In genomic region chr5:44862808-44863207, GRCh38 we compare ENCODE assay signal across 8 cellular contexts. TPM values are rescaled to one million over a fixed set of nuclear protein-coding genes. Genes with fewer than 3 reads are reported as not detected.
DNase-seq lines count a peak whose midpoint lies in the region; ATAC-seq and TF ChIP-seq lines count a peak whose summit lies in the region.

No MANE protein-coding gene starts in this region.

- H3K27ac ChIP-seq in mesendoderm (ENCODE audit: low read depth, low read length) (no peak overlapping the region), ovary (no peak overlapping the region), gastrocnemius medialis (no peak overlapping the region)

- peaks cover 0 to 10% (median 2%) of the 10 kb centered on the region in 6 donors for H3K9me3 Mint-ChIP-seq in immature natural killer cell

- H3K79me2 ChIP-seq in mesendoderm (ENCODE audit: control insufficient read depth, insufficient read depth, low read length): no peaks in the 10 kb centered on the region

- no peak overlapping the region for H3K4me3 Mint-ChIP-seq in immature natural killer cell

- H3K79me1 ChIP-seq in mesendoderm (ENCODE audit: low read length): no peaks in the 10 kb centered on the region

- no peaks in the 10 kb centered on the region for H3K27me3 ChIP-seq in mesendoderm (ENCODE audit: insufficient read depth, low read length, poor library complexity)
- H3K27me3 ChIP-seq in ovary: no peaks in the 10 kb centered on the region
- H3K27me3 ChIP-seq in gastrocnemius medialis: no peaks in the 10 kb centered on the region

- TF ChIP-seq POLR2A in GM18505 (IDR thresholded peaks at IDR 0.05; ENCODE audit: borderline replicate concordance, extremely low read depth, insufficient read depth, insufficient read length): no peak
- no peak for TF ChIP-seq POLR2A in ovary (IDR thresholded peaks at IDR 0.05)
- TF ChIP-seq POLR2A in gastrocnemius medialis (IDR thresholded peaks at IDR 0.05): no peak

- in situ Hi-C loops in gastrocnemius medialis (cut with MboI; ENCODE audit: low sequenced_read_pairs in 4 of 4): no loop called here

- no peak overlapping the region for H3K9ac ChIP-seq in mesendoderm (ENCODE audit: low read length)

- H3K4me1 Mint-ChIP-seq in immature natural killer cell: no peaks in the 10 kb centered on the region

- H3K27me3 Mint-ChIP-seq in immature natural killer cell (ENCODE audit: low read depth in 3 of 3): peaks cover 0 to 3% (median 3%) of the 10 kb centered on the region in 3 donors

- no peak overlapping the region for H4K5ac ChIP-seq in mesendoderm (ENCODE audit: low read length)

- H3K4me3 ChIP-seq in mesendoderm (ENCODE audit: low read length) (no peak overlapping the region), ovary (no peak overlapping the region), gastrocnemius medialis (no peak overlapping the region)

- H2AK5ac ChIP-seq in mesendoderm (ENCODE audit: low read length): no peak overlapping the region

- no peak overlapping the region for H3K27ac Mint-ChIP-seq in immature natural killer cell

- H2BK15ac ChIP-seq in mesendoderm (replicated peaks; ENCODE audit: low read depth): no peak overlapping the region

- H3K36me3 ChIP-seq in mesendoderm (ENCODE audit: control insufficient read depth, insufficient read depth, low read length) (no peaks in the 10 kb centered on the region), ovary (no peaks in the 10 kb centered on the region), gastrocnemius medialis (no peaks in the 10 kb centered on the region)

- H3K4me1 ChIP-seq in mesendoderm (ENCODE audit: control insufficient read depth, low read depth, low read length) (no peaks in the 10 kb centered on the region), ovary (ENCODE audit: insufficient read depth) (no peaks in the 10 kb centered on the region), gastrocnemius medialis (no peaks in the 10 kb centered on the region)

- no peak for TF ChIP-seq EP300 in ovary (IDR thresholded peaks at IDR 0.05)

- H3K4ac ChIP-seq in mesendoderm (ENCODE audit: low read depth, low read length): no peak overlapping the region

- H2BK5ac ChIP-seq in mesendoderm (ENCODE audit: low read length): no peak overlapping the region

- TF ChIP-seq CTCF in ovary (IDR thresholded peaks at IDR 0.05): no peak
- TF ChIP-seq CTCF in gastrocnemius medialis (IDR thresholded peaks at IDR 0.05 in 4 of 5, conservative IDR thresholded peaks at IDR 0.05 in 1 of 5): no peak

- no peak overlapping the region for H3K23ac ChIP-seq in mesendoderm (ENCODE audit: low read length)

- peak; percentile 67 for DNase-seq in RPMI8226
- peak; percentile 5 for DNase-seq in mesendoderm
- no peak for DNase-seq in ovary
- DNase-seq in immature natural killer cell: no peak
- no peak for DNase-seq in activated CD8-positive, alpha-beta memory T cell treated with anti-CD3 and anti-CD28 coated beads for 24 hours
- DNase-seq in gastrocnemius medialis: no peak

- H3K9me3 ChIP-seq in ovary: no peaks in the 10 kb centered on the region
- H3K9me3 ChIP-seq in gastrocnemius medialis: no peaks in the 10 kb centered on the region

- no peaks in the 10 kb centered on the region for H3K36me3 Mint-ChIP-seq in immature natural killer cell

- H3K56ac ChIP-seq in mesendoderm (ENCODE audit: low read length): no peak overlapping the region

- ATAC-seq in GM18505 (IDR thresholded peaks at IDR 0.05; ENCODE audit: unreplicated experiment) (peak; percentile 72), HG02678 (IDR thresholded peaks at IDR 0.05; ENCODE audit: unreplicated experiment) (peak; percentile 64), gastrocnemius medialis (no peak)

- no CpG with 5 or more reads among the region's 1 CpG for WGBS in mesendoderm (ENCODE audit: extremely low coverage, insufficient coverage, low lambda C conversion rate)
- 28 to 33% (median 28%) methylated on average over 1 of the region's 1 CpG for WGBS in ovary, 3 donors

- no peak overlapping the region for H3K18ac ChIP-seq in mesendoderm (ENCODE audit: low read length)

- no peak overlapping the region for H3K4me2 ChIP-seq in mesendoderm (ENCODE audit: low read length)

- no peak overlapping the region for H4K8ac ChIP-seq in mesendoderm (ENCODE audit: low read depth, low read length)

- intact Hi-C loops in ovary (cut with DNase I): no loop called here
- intact Hi-C loops in gastrocnemius medialis (cut with DNase I; ENCODE audit: low total_unique reads): no loop called here

- H2BK120ac ChIP-seq in mesendoderm (ENCODE audit: low read depth, low read length): no peak overlapping the region

RNA-seq across cellular contexts. Expression of gene MRPS30, which starts 54.1 kb away (rescaled TPM):
- polyA plus RNA-seq in mesendoderm (2013, experiment 1 of 2): 67.8 TPM
- polyA plus RNA-seq in mesendoderm (2013, experiment 2 of 2): 66.7 TPM
- total RNA-seq in ovary (10 to 100 TPM; 38.7 to 55.7 (median 47.2) TPM), gastrocnemius medialis (100 to 1,000 TPM in 3 of 4 donors, 10 to 100 TPM in 1; 95.2 to 141 (median 116) TPM)
- polyA plus RNA-seq in ovary (10 to 100 TPM; 18.2 to 50.0 TPM), immature natural killer cell (10 to 100 TPM; 41.4 to 73.3 (median 63.6) TPM)

Comparison
In these comparisons a context has a peak if more than half of its experiments do, and no peak if none do; other contexts are left out.
1. ATAC-seq: peak in GM18505 (single experiment) and HG02678 (single experiment); none in gastrocnemius medialis (0 of 2).
2. DNase-seq: peak in RPMI8226 (single experiment) and mesendoderm (single experiment); none in ovary (0 of 5), immature natural killer cell (0 of 3), activated CD8-positive, alpha-beta memory T cell treated with anti-CD3 and anti-CD28 coated beads for 24 hours (single experiment) and gastrocnemius medialis (0 of 2).